1 cellular context compared by ENCODE assay signal in the genomic region with DNA sequence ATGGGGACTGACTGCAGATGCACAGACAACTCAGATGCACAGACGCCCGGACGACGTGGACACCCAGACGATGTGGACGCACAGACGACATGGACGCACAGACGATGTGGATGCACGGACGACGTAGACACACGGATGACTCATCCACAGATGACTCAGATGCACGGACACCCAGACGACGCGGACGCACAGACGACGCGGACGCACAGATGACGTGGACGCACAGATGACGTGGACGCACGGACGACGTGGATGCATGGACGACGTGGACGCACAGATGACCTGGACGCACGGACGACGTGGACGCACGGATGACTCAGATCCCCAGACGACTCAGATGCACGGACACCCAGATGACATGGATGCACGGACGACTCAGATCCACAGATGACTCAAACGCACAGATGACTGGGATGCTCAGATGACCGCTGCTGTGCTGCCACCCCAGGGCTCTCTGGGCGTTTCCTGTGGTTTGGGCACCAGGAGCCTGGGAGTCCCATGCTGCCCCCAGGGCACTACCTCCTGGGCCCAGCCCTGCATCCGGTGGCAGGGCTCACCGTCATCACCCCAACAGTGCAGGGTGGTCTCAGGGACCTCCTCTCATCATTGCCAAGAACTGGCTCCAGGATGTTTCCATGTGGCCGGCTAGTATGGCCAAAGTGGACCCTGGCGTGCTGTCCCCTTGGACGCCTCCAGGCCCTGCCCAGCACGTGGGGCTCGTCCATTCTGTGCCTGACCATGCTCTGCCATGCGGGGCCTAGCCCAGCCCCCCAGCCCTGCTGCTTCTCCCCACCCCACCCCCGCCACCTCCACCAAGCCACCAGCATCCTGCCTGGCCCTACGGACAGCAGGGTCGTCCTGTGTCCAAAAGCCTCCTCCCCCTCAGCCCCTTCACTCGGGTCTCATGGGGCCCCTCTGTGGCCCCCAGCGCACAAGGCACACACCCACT.
A peak's percentile ranks its signal among the peaks of the same experiment; 100 is the strongest.
TF ChIP-seq lines count a peak whose summit lies in the region.

No MANE protein-coding gene starts in this region.

TF ChIP-seq in K562, 482 proteins besides CTCF, POLR2A, EP300 and RAD21 (continued from another document and continues in another):
- TF ChIP-seq POU5F1 (IDR thresholded peaks at IDR 0.05; ENCODE audit: borderline replicate concordance, low read depth, low read length, partially characterized antibody) = peak; percentile 26
- TF ChIP-seq, protein P1, sequence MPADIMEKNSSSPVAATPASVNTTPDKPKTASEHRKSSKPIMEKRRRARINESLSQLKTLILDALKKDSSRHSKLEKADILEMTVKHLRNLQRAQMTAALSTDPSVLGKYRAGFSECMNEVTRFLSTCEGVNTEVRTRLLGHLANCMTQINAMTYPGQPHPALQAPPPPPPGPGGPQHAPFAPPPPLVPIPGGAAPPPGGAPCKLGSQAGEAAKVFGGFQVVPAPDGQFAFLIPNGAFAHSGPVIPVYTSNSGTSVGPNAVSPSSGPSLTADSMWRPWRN (IDR thresholded peaks at IDR 0.05; ENCODE audit: low read depth) = no peak
- TF ChIP-seq, protein P2, sequence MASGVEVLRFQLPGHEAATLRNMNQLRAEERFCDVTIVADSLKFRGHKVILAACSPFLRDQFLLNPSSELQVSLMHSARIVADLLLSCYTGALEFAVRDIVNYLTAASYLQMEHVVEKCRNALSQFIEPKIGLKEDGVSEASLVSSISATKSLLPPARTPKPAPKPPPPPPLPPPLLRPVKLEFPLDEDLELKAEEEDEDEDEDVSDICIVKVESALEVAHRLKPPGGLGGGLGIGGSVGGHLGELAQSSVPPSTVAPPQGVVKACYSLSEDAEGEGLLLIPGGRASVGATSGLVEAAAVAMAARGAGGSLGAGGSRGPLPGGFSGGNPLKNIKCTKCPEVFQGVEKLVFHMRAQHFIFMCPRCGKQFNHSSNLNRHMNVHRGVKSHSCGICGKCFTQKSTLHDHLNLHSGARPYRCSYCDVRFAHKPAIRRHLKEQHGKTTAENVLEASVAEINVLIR (CRISPR knock-in tag; IDR thresholded peaks at IDR 0.05) = peak; percentile 98
- no peak for TF ChIP-seq ZFP30 (CRISPR knock-in tag; IDR thresholded peaks at IDR 0.05; ENCODE audit: borderline replicate concordance)
- TF ChIP-seq, protein P3, sequence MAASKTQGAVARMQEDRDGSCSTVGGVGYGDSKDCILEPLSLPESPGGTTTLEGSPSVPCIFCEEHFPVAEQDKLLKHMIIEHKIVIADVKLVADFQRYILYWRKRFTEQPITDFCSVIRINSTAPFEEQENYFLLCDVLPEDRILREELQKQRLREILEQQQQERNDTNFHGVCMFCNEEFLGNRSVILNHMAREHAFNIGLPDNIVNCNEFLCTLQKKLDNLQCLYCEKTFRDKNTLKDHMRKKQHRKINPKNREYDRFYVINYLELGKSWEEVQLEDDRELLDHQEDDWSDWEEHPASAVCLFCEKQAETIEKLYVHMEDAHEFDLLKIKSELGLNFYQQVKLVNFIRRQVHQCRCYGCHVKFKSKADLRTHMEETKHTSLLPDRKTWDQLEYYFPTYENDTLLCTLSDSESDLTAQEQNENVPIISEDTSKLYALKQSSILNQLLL (CRISPR knock-in tag; IDR thresholded peaks at IDR 0.05; ENCODE audit: borderline replicate concordance) = no peak
- peak; percentile 14; the same call in 1 of the 2 replicates for TF ChIP-seq ZBTB7A (IDR thresholded peaks at IDR 0.05; ENCODE audit: borderline replicate concordance, control insufficient read depth, low read depth, low read length)
- no peak for TF ChIP-seq XRCC3 (IDR thresholded peaks at IDR 0.05)
- TF ChIP-seq PHF8 (IDR thresholded peaks at IDR 0.05; ENCODE audit: borderline replicate concordance, low read length) = peak; percentile 58; the same call in 1 of the 2 replicates
- TF ChIP-seq NEUROD1 (IDR thresholded peaks at IDR 0.05; ENCODE audit: borderline replicate concordance, low read depth, low read length, partially characterized antibody) = peak; percentile 64
- peak; percentile 84 for TF ChIP-seq RBFOX2 (IDR thresholded peaks at IDR 0.05; ENCODE audit: low read depth, low read length)
- TF ChIP-seq KHSRP (IDR thresholded peaks at IDR 0.05) = peak; percentile 98
- TF ChIP-seq, protein P4, sequence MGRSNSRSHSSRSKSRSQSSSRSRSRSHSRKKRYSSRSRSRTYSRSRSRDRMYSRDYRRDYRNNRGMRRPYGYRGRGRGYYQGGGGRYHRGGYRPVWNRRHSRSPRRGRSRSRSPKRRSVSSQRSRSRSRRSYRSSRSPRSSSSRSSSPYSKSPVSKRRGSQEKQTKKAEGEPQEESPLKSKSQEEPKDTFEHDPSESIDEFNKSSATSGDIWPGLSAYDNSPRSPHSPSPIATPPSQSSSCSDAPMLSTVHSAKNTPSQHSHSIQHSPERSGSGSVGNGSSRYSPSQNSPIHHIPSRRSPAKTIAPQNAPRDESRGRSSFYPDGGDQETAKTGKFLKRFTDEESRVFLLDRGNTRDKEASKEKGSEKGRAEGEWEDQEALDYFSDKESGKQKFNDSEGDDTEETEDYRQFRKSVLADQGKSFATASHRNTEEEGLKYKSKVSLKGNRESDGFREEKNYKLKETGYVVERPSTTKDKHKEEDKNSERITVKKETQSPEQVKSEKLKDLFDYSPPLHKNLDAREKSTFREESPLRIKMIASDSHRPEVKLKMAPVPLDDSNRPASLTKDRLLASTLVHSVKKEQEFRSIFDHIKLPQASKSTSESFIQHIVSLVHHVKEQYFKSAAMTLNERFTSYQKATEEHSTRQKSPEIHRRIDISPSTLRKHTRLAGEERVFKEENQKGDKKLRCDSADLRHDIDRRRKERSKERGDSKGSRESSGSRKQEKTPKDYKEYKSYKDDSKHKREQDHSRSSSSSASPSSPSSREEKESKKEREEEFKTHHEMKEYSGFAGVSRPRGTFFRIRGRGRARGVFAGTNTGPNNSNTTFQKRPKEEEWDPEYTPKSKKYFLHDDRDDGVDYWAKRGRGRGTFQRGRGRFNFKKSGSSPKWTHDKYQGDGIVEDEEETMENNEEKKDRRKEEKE (IDR thresholded peaks at IDR 0.05; ENCODE audit: borderline replicate concordance in 1 of 2, control insufficient read depth in 1 of 2, low read depth in 2 of 2, low read length in 1 of 2) = no peak
- peak; percentile 40 for TF ChIP-seq TAF1 (IDR thresholded peaks at IDR 0.05; ENCODE audit: control insufficient read depth, extremely low read depth, insufficient read depth, low read length, severe bottlenecking)
- TF ChIP-seq HDGF (IDR thresholded peaks at IDR 0.05) = no peak
- no peak for TF ChIP-seq SREBF2 (CRISPR knock-in tag; IDR thresholded peaks at IDR 0.05)
- TF ChIP-seq ETV1 (tag; conservative IDR thresholded peaks at IDR 0.05; ENCODE audit: low read depth) = no peak
- TF ChIP-seq PCBP2 (IDR thresholded peaks at IDR 0.05; ENCODE audit: low read depth, low read length, poor library complexity, severe bottlenecking) = no peak
- TF ChIP-seq, protein P5, sequence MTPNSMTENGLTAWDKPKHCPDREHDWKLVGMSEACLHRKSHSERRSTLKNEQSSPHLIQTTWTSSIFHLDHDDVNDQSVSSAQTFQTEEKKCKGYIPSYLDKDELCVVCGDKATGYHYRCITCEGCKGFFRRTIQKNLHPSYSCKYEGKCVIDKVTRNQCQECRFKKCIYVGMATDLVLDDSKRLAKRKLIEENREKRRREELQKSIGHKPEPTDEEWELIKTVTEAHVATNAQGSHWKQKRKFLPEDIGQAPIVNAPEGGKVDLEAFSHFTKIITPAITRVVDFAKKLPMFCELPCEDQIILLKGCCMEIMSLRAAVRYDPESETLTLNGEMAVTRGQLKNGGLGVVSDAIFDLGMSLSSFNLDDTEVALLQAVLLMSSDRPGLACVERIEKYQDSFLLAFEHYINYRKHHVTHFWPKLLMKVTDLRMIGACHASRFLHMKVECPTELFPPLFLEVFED (CRISPR knock-in tag; conservative IDR thresholded peaks at IDR 0.05) = no peak
- TF ChIP-seq, protein P6, sequence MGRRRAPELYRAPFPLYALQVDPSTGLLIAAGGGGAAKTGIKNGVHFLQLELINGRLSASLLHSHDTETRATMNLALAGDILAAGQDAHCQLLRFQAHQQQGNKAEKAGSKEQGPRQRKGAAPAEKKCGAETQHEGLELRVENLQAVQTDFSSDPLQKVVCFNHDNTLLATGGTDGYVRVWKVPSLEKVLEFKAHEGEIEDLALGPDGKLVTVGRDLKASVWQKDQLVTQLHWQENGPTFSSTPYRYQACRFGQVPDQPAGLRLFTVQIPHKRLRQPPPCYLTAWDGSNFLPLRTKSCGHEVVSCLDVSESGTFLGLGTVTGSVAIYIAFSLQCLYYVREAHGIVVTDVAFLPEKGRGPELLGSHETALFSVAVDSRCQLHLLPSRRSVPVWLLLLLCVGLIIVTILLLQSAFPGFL (CRISPR knock-in tag; IDR thresholded peaks at IDR 0.05) = no peak
- TF ChIP-seq TAF7 (tag; IDR thresholded peaks at IDR 0.05) = peak; percentile 56; the same call in 1 of the 2 replicates
- no peak for TF ChIP-seq SRF (CRISPR knock-in tag; IDR thresholded peaks at IDR 0.05)
- peak; percentile 98 for TF ChIP-seq C11orf30 (IDR thresholded peaks at IDR 0.05; ENCODE audit: low read depth)
- no peak for TF ChIP-seq ZNF212 (CRISPR knock-in tag; IDR thresholded peaks at IDR 0.05)
- TF ChIP-seq CHD2 (IDR thresholded peaks at IDR 0.05; ENCODE audit: low read depth, low read length) = no peak
- peak; percentile 18 to 38; a peak in 2 of 4 replicates for TF ChIP-seq SIX5 (IDR thresholded peaks at IDR 0.05; ENCODE audit: borderline replicate concordance in 1 of 2, insufficient read depth in 1 of 2, low read depth in 1 of 2, low read length in 2 of 2)
- TF ChIP-seq, protein P7, sequence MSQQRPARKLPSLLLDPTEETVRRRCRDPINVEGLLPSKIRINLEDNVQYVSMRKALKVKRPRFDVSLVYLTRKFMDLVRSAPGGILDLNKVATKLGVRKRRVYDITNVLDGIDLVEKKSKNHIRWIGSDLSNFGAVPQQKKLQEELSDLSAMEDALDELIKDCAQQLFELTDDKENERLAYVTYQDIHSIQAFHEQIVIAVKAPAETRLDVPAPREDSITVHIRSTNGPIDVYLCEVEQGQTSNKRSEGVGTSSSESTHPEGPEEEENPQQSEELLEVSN (IDR thresholded peaks at IDR 0.05; ENCODE audit: borderline replicate concordance in 1 of 2, extremely low read depth in 1 of 2, insufficient read depth in 1 of 2, insufficient read length in 1 of 2, low read depth in 1 of 2, low read length in 1 of 2, poor library complexity in 1 of 2, severe bottlenecking in 1 of 2) = peak in 1 of 2 experiments; percentile 16
- TF ChIP-seq KDM1A (IDR thresholded peaks at IDR 0.05) = peak in 1 of 2 experiments; percentile 65; a peak in 2 of 4 replicates
- TF ChIP-seq TEAD1 (CRISPR knock-in tag; IDR thresholded peaks at IDR 0.05) = 0 out of 4 replicates have a peak, but pooled peaks of 1 of the 2 experiments have one; percentile 13
- TF ChIP-seq SMARCA4 (IDR thresholded peaks at IDR 0.05) = peak; percentile 86
- peak in 1 of 2 experiments; percentile 65; a peak in 1 of 4 replicates for TF ChIP-seq HDAC1 (IDR thresholded peaks at IDR 0.05)
- peak; percentile 77 for TF ChIP-seq TBP (optimal IDR thresholded peaks at IDR 0.05; ENCODE audit: low read depth, low read length)
- TF ChIP-seq SAFB2 (IDR thresholded peaks at IDR 0.05; ENCODE audit: borderline replicate concordance, low read depth, low read length, severe bottlenecking) = no peak
- TF ChIP-seq EHMT2 (IDR thresholded peaks at IDR 0.05) = no peak
- TF ChIP-seq, protein P8, sequence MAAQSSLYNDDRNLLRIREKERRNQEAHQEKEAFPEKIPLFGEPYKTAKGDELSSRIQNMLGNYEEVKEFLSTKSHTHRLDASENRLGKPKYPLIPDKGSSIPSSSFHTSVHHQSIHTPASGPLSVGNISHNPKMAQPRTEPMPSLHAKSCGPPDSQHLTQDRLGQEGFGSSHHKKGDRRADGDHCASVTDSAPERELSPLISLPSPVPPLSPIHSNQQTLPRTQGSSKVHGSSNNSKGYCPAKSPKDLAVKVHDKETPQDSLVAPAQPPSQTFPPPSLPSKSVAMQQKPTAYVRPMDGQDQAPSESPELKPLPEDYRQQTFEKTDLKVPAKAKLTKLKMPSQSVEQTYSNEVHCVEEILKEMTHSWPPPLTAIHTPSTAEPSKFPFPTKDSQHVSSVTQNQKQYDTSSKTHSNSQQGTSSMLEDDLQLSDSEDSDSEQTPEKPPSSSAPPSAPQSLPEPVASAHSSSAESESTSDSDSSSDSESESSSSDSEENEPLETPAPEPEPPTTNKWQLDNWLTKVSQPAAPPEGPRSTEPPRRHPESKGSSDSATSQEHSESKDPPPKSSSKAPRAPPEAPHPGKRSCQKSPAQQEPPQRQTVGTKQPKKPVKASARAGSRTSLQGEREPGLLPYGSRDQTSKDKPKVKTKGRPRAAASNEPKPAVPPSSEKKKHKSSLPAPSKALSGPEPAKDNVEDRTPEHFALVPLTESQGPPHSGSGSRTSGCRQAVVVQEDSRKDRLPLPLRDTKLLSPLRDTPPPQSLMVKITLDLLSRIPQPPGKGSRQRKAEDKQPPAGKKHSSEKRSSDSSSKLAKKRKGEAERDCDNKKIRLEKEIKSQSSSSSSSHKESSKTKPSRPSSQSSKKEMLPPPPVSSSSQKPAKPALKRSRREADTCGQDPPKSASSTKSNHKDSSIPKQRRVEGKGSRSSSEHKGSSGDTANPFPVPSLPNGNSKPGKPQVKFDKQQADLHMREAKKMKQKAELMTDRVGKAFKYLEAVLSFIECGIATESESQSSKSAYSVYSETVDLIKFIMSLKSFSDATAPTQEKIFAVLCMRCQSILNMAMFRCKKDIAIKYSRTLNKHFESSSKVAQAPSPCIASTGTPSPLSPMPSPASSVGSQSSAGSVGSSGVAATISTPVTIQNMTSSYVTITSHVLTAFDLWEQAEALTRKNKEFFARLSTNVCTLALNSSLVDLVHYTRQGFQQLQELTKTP (IDR thresholded peaks at IDR 0.05; ENCODE audit: low read depth in 1 of 2, partially characterized antibody in 2 of 2) = peak in 1 of 2 experiments; percentile 63
- TF ChIP-seq MAFF (IDR thresholded peaks at IDR 0.05; ENCODE audit: low read length) = 0 out of 2 replicates have a peak, but pooled peaks have one; percentile 8
- TF ChIP-seq HDAC2 (IDR thresholded peaks at IDR 0.05) = peak; percentile 77
- TF ChIP-seq TRIM28 (IDR thresholded peaks at IDR 0.05) = peak; percentile 77
- peak in 2 of 3 experiments; percentile 48 to 50 for TF ChIP-seq YY1 (IDR thresholded peaks at IDR 0.05; ENCODE audit: borderline replicate concordance in 1 of 3, control insufficient read depth in 1 of 3, extremely low read depth in 1 of 3, insufficient read depth in 3 of 3, insufficient read length in 1 of 3, insufficient replicate concordance in 2 of 3, low read depth in 1 of 3, low read length in 2 of 3)
- TF ChIP-seq OTX1 (CRISPR knock-in tag; IDR thresholded peaks at IDR 0.05) = 0 out of 2 replicates have a peak, but pooled peaks have one; percentile 11
- TF ChIP-seq FOXA1 (IDR thresholded peaks at IDR 0.05; ENCODE audit: borderline replicate concordance) = no peak
- TF ChIP-seq CCNT2 (IDR thresholded peaks at IDR 0.05; ENCODE audit: borderline replicate concordance, extremely low read depth, insufficient read length, low read depth, low read length) = peak; percentile 84
- TF ChIP-seq SMARCC2 (IDR thresholded peaks at IDR 0.05; ENCODE audit: low read depth) = peak; percentile 78; the same call in 1 of the 2 replicates
- no peak for TF ChIP-seq ESRRB (CRISPR knock-in tag; IDR thresholded peaks at IDR 0.05; ENCODE audit: borderline replicate concordance)
- TF ChIP-seq ATF7 (IDR thresholded peaks at IDR 0.05) = peak; percentile 98
